Comparison of ENCODE assay signal across 11 cellular contexts in genomic region chr1:21901986-21902377, GRCh38. TPM values are rescaled to one million over a fixed set of nuclear protein-coding genes. Genes with fewer than 3 reads are reported as not detected.
DNase-seq lines count a peak whose midpoint lies in the region.
"Had no signal": no experiment of that assay in that cellular context is flagged by ENCODE, and none has a peak within 500 bp of the region (broad histone marks: within the 10 kb centered on the region; RNA-seq: fewer than 3 reads in every experiment).

No MANE protein-coding gene starts in this region.

- H3K36me3 Mint-ChIP-seq in dendritic cell treated with granulocyte-macrophage colony-stimulating factor and Interleukin-4, amounts not matched to agents 40 ng/mL and 50 ng/mL, for 4 days (ENCODE audit: low read depth) = peaks cover 14% of the 10 kb centered on the region
- H3K36me3 Mint-ChIP-seq: CD4-positive, CD25-positive, alpha-beta regulatory T cell; memory B cell had no signal

- intact Hi-C loops in dendritic cell treated with granulocyte-macrophage colony-stimulating factor and Interleukin-4, amounts not matched to agents 40 ng/mL and 50 ng/mL, for 4 days (cut with micrococcal nuclease) = no loop called here

- H3K27ac Mint-ChIP-seq in dendritic cell treated with granulocyte-macrophage colony-stimulating factor and Interleukin-4, amounts not matched to agents 40 ng/mL and 50 ng/mL, for 4 days = peak overlapping the region; percentile 33
- H3K27ac Mint-ChIP-seq: CD4-positive, CD25-positive, alpha-beta regulatory T cell; memory B cell had no signal

- peaks cover 4% of the 10 kb centered on the region; the same call in 1 of the 2 replicates for H3K36me3 ChIP-seq in HUES64 (ENCODE audit: insufficient read depth, low read length)
- no peaks in the 10 kb centered on the region for H3K36me3 ChIP-seq in mucosa of stomach (ENCODE audit: control insufficient read depth, insufficient read depth, low read length)
- peaks cover 0 to 13% (median 4%) of the 10 kb centered on the region in 5 donors for H3K36me3 ChIP-seq in subcutaneous abdominal adipose tissue (ENCODE audit: control insufficient read depth in 5 of 5, insufficient read depth in 5 of 5, low read length in 5 of 5)

- DNase-seq in NCI-H1092 treated with DMSO at 0.1 percent for 48 hours (lab: John Stamatoyannopoulos, UW) = no peak
- no peak for DNase-seq in NCI-H446 treated with DMSO at 0.1 percent for 48 hours (lab: John Stamatoyannopoulos, UW)
- no peak for DNase-seq in NCI-H82 treated with DMSO at 0.1 percent for 48 hours (lab: John Stamatoyannopoulos, UW; ENCODE audit: unreplicated experiment)
- DNase-seq in cerebellum (ENCODE audit: low spot score) = no peak
- DNase-seq: CD4-positive, CD25-positive, alpha-beta regulatory T cell; PC-3 had no signal

- H3K4me3 ChIP-seq in HUES64 (ENCODE audit: low read length) (no peak overlapping the region), mucosa of stomach (ENCODE audit: low read length) (no peak overlapping the region), subcutaneous abdominal adipose tissue (ENCODE audit: low read depth in 1 of 5, low read length in 5 of 5) (peak overlapping the region in 1 of 5 donors; percentile 32)

- WGBS in HUES64 = 90% methylated on average over 11 of the region's 11 CpGs

- no peaks in the 10 kb centered on the region for H3K9me3 Mint-ChIP-seq in dendritic cell treated with granulocyte-macrophage colony-stimulating factor and Interleukin-4, amounts not matched to agents 40 ng/mL and 50 ng/mL, for 4 days
- H3K9me3 Mint-ChIP-seq: memory B cell had no signal

- H3K9me3 ChIP-seq in HUES64 (ENCODE audit: insufficient read depth, low read depth, low read length) (no peaks in the 10 kb centered on the region), mucosa of stomach (ENCODE audit: control insufficient read depth, low read length) (no peaks in the 10 kb centered on the region), subcutaneous abdominal adipose tissue (ENCODE audit: control insufficient read depth in 5 of 5, low read length in 5 of 5) (no peaks in the 10 kb centered on the region)

- peaks cover 53% of the 10 kb centered on the region for H3K4me1 Mint-ChIP-seq in dendritic cell treated with granulocyte-macrophage colony-stimulating factor and Interleukin-4, amounts not matched to agents 40 ng/mL and 50 ng/mL, for 4 days (ENCODE audit: low read depth)
- H3K4me1 Mint-ChIP-seq: memory B cell had no signal

- H3K27me3 Mint-ChIP-seq in dendritic cell treated with granulocyte-macrophage colony-stimulating factor and Interleukin-4, amounts not matched to agents 40 ng/mL and 50 ng/mL, for 4 days = peaks cover 7% of the 10 kb centered on the region

- no peak overlapping the region for H3K4me3 Mint-ChIP-seq in dendritic cell treated with granulocyte-macrophage colony-stimulating factor and Interleukin-4, amounts not matched to agents 40 ng/mL and 50 ng/mL, for 4 days
- H3K4me3 Mint-ChIP-seq: CD4-positive, CD25-positive, alpha-beta regulatory T cell; memory B cell had no signal

- H3K27ac ChIP-seq in HUES64 (ENCODE audit: low read depth, low read length) (peak overlapping the region; percentile 8; the same call in 1 of the 2 replicates), subcutaneous abdominal adipose tissue (ENCODE audit: low read depth, low read length) (peak overlapping the region; percentile 82)

- no peaks in the 10 kb centered on the region for H3K27me3 ChIP-seq in HUES64 (ENCODE audit: insufficient read depth, low read length)
- H3K27me3 ChIP-seq in mucosa of stomach (ENCODE audit: control insufficient read depth, insufficient read depth, low read length) = no peaks in the 10 kb centered on the region
- no peaks in the 10 kb centered on the region for H3K27me3 ChIP-seq in subcutaneous abdominal adipose tissue (ENCODE audit: control insufficient read depth in 5 of 5, insufficient read depth in 4 of 5, low read length in 5 of 5)

- H3K9ac ChIP-seq in HUES64 (ENCODE audit: low read depth, low read length) = peak overlapping the region; percentile 35; the same call in 1 of the 2 replicates
- H3K9ac ChIP-seq in mucosa of stomach (ENCODE audit: low read length) = peak overlapping the region; percentile 33
- H3K9ac ChIP-seq in subcutaneous abdominal adipose tissue (ENCODE audit: low read length in 5 of 5) = peak overlapping the region; percentile 12 to 71 (median 54)

- H3K4me1 ChIP-seq in HUES64 (ENCODE audit: insufficient read depth, low read length) (peaks cover 15% of the 10 kb centered on the region; the same call in 1 of the 2 replicates), mucosa of stomach (ENCODE audit: control insufficient read depth, insufficient read depth, low read length) (peaks cover 80% of the 10 kb centered on the region), subcutaneous abdominal adipose tissue (ENCODE audit: control insufficient read depth in 5 of 5, insufficient read depth in 5 of 5, low read length in 5 of 5) (peaks cover 65 to 100% (median 99%) of the 10 kb centered on the region in 5 donors)

RNA-seq across cellular contexts. Expression of gene HSPG2, which starts 35.1 kb away (rescaled TPM):
- polyA plus RNA-seq in HUES64 (2013, experiment 1 of 2) = 21.9 TPM
- polyA plus RNA-seq in HUES64 (2013, experiment 2 of 2) = 31.5 TPM
- total RNA-seq in cerebellum = 16.1 TPM
